Comparison of ENCODE assay signal across 10 cellular contexts in the genomic region with DNA sequence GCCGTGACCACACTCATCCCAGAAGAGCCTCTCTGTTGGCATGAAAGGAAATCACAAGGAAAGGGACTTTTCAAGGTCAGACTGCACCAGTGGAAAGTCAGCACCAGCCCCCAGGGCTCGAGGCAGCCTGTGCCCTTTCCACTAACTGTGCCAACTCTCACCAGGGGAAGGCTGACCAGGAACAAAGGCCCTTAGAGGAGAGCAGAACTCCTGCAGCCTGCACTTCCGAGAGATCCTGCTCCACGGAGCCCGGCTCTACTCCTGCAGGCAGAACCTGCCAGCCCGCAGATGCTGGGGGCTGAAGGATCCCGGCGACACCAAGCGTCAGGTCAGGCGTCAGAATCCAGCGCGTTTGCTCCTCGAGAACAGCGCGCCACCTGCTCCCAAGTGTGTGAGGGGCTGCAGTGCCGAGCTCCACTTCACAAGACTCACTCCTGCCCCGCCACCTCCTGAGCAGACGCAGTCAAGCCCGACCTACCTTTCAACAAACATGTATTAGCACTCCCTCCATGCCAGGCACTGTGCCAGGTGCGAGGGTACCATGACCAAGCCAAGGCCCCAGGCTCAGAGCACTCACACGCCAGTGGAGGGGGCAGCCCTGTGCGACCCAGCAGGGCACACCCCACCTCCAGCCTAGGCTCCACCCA. TPM values are rescaled to one million over a fixed set of nuclear protein-coding genes. Genes with fewer than 3 reads are reported as not detected.
DNase-seq lines count a peak whose midpoint lies in the region; ATAC-seq and TF ChIP-seq lines count a peak whose summit lies in the region.
"Had no signal": no experiment of that assay in that cellular context is flagged by ENCODE, and none has a peak within 500 bp of the region (broad histone marks: within the 10 kb centered on the region; RNA-seq: fewer than 3 reads in every experiment).

No MANE protein-coding gene starts in this region.

- H3K4me3 Mint-ChIP-seq in Calu3 (ENCODE audit: low read depth, unreplicated experiment) = peak overlapping the region; percentile 67
- H3K4me3 Mint-ChIP-seq in MCF 10A (ENCODE audit: unreplicated experiment) = peak overlapping the region; percentile 26

- intact Hi-C loops in Calu3 (cut with micrococcal nuclease; ENCODE audit: unreplicated experiment) = no loop called here
- intact Hi-C loops in MCF 10A (cut with micrococcal nuclease) = loop anchor here (1.0 to 5.0 kb wide), 4 partner anchors 35 to 257 kb away; no protein-coding TSS in a partner anchor

- TF ChIP-seq CTCF in Calu3 (IDR thresholded peaks at IDR 0.05; ENCODE audit: unreplicated experiment) (no peak), MM.1S (IDR thresholded peaks at IDR 0.05; ENCODE audit: low read length) (no peak), MCF 10A (IDR thresholded peaks at IDR 0.05; ENCODE audit: unreplicated experiment) (no peak)

- H3K18ac ChIP-seq in mesenchymal stem cell (ENCODE audit: low read depth in 1 of 2, low read length in 2 of 2) = no peak overlapping the region

- H3K36me3 ChIP-seq in MM.1S (replicated peaks; ENCODE audit: insufficient read depth, low read length) = no peaks in the 10 kb centered on the region
- peaks cover 0 to 3% of the 10 kb centered on the region in 2 experiments for H3K36me3 ChIP-seq in mesenchymal stem cell (ENCODE audit: control insufficient read depth in 1 of 2, insufficient read depth in 2 of 2, low read depth in 1 of 2, low read length in 2 of 2)

- H3F3A ChIP-seq in MM.1S (ENCODE audit: insufficient read depth, low read length) = no peaks in the 10 kb centered on the region

- peaks cover 3% of the 10 kb centered on the region for H3K9me3 Mint-ChIP-seq in Calu3 (ENCODE audit: low read depth, unreplicated experiment)
- no peaks in the 10 kb centered on the region for H3K9me3 Mint-ChIP-seq in MCF 10A (ENCODE audit: unreplicated experiment)

- peak; percentile 24 for ATAC-seq in GM21576 (IDR thresholded peaks at IDR 0.05; ENCODE audit: unreplicated experiment)

- H2BK15ac ChIP-seq in mesenchymal stem cell (ENCODE audit: low read depth, poor library complexity, severe bottlenecking) = no peak overlapping the region

- POLR2A ChIA-PET in MCF 10A (lab: Yijun Ruan, JAX) = no interaction called here

- H3K79me2 ChIP-seq in MM.1S (ENCODE audit: low read length) = no peaks in the 10 kb centered on the region

- H3K27ac ChIP-seq in MM.1S (ENCODE audit: low read length) (no peak overlapping the region), mesenchymal stem cell (ENCODE audit: low read length, poor library complexity, severe bottlenecking) (no peak overlapping the region)

- H3K4me1 Mint-ChIP-seq in Calu3 (ENCODE audit: low read depth, unreplicated experiment) (peaks cover 16% of the 10 kb centered on the region), MCF 10A (ENCODE audit: insufficient read depth, unreplicated experiment) (peaks cover 8% of the 10 kb centered on the region)

- DNase-seq in Calu3 (no peak), MM.1S (no peak), MCF 10A (ENCODE audit: unreplicated experiment) (no peak), mesenchymal stem cell (no peak), AG20443 (ENCODE audit: low spot score) (no peak), GOT3 (lab: John Stamatoyannopoulos, UW) (no peak), NOMO-1 (lab: John Stamatoyannopoulos, UW; ENCODE audit: unreplicated experiment in 2 of 2) (no peak)

- H3K27me3 Mint-ChIP-seq in Calu3 (ENCODE audit: unreplicated experiment) (peaks cover 36% of the 10 kb centered on the region), MCF 10A (ENCODE audit: insufficient read depth, unreplicated experiment) (peaks cover 22% of the 10 kb centered on the region)

- no peak overlapping the region for H4K91ac ChIP-seq in mesenchymal stem cell (ENCODE audit: low read length)

- BruUV-seq in Calu3 (replicated peaks; lab: Mats Ljungman, UMichigan) = no TSS peak
- no TSS peak for BruUV-seq in MCF 10A (replicated peaks; lab: Mats Ljungman, UMichigan)

- H3K4me1 ChIP-seq in MM.1S (ENCODE audit: low read length) (0 out of 2 replicates have a peak, but pooled peaks cover 5% of the 10 kb centered on the region), mesenchymal stem cell (ENCODE audit: control insufficient read depth, insufficient read depth, low read depth, low read length) (peaks cover 9% of the 10 kb centered on the region)

- peak overlapping the region in 1 of 2 experiments; percentile 44 for H3K14ac ChIP-seq in mesenchymal stem cell (ENCODE audit: low read length in 2 of 2)

- 42% methylated on average over 22 of the region's 22 CpGs for WGBS in mesenchymal stem cell

- H3K36me3 Mint-ChIP-seq in Calu3 (ENCODE audit: insufficient read depth, unreplicated experiment) (peaks cover 6% of the 10 kb centered on the region), MCF 10A (ENCODE audit: insufficient read depth, unreplicated experiment) (no peaks in the 10 kb centered on the region)

- CTCF ChIA-PET in Calu3 (lab: Charles Lee) = interaction anchor here (0.7 to 1.3 kb wide), 4 partner anchors 10 to 179 kb away, joined by 3 to 4 read pairs (median 4); no protein-coding TSS in a partner anchor
- CTCF ChIA-PET in MCF 10A (lab: Yijun Ruan, JAX) = interaction anchor here (0.6 to 2.1 kb wide), 28 partner anchors 11 to 742 kb away, joined by 3 to 16 read pairs (median 4); partner anchors contain the start of gene HELT

- no peak overlapping the region for H3K4ac ChIP-seq in mesenchymal stem cell (ENCODE audit: low read depth in 1 of 2, low read length in 2 of 2)

- no peaks in the 10 kb centered on the region for H3K79me1 ChIP-seq in mesenchymal stem cell (replicated peaks; ENCODE audit: low read length, poor library complexity, severe bottlenecking)

- no peak overlapping the region for H4K8ac ChIP-seq in mesenchymal stem cell (ENCODE audit: low read length)

- H3K9me2 ChIP-seq in MM.1S (replicated peaks; ENCODE audit: insufficient read depth, low read length) = no peaks in the 10 kb centered on the region

- H3K9ac ChIP-seq in MM.1S (ENCODE audit: low read length) = peak overlapping the region; percentile 31; the same call in 1 of the 2 replicates
- peak overlapping the region; percentile 38 for H3K9ac ChIP-seq in mesenchymal stem cell (ENCODE audit: low read length)

- H3K4me3 ChIP-seq in MM.1S (ENCODE audit: low read length) (peak overlapping the region; percentile 65), mesenchymal stem cell (ENCODE audit: insufficient read depth in 1 of 2, low read depth in 1 of 2, low read length in 2 of 2) (peak overlapping the region in 1 of 2 experiments; percentile 63)

- H3K27me3 ChIP-seq in MM.1S (replicated peaks; ENCODE audit: insufficient read depth, low read length) (no peaks in the 10 kb centered on the region), mesenchymal stem cell (ENCODE audit: control insufficient read depth in 1 of 2, insufficient read depth in 1 of 2, low read length in 2 of 2) (peaks cover 40 to 68% of the 10 kb centered on the region in 2 experiments)

- H2BK5ac ChIP-seq in mesenchymal stem cell (ENCODE audit: low read depth, low read length, poor library complexity, severe bottlenecking) = no peak overlapping the region

- H3K9me3 ChIP-seq in MM.1S (replicated peaks; ENCODE audit: insufficient read depth, low read length) (no peaks in the 10 kb centered on the region), mesenchymal stem cell (ENCODE audit: control insufficient read depth, low read length) (no peaks in the 10 kb centered on the region)

- H3K27ac Mint-ChIP-seq in Calu3 (ENCODE audit: unreplicated experiment) (no peak overlapping the region), MCF 10A (ENCODE audit: low read depth, unreplicated experiment) (no peak overlapping the region)

- H2AFZ ChIP-seq in MM.1S (ENCODE audit: low read length) (peak overlapping the region; percentile 93), mesenchymal stem cell (ENCODE audit: low read depth, low read length) (no peak overlapping the region)

- H2BK12ac ChIP-seq in mesenchymal stem cell (ENCODE audit: low read length in 2 of 2) = no peak overlapping the region

- H2AK5ac ChIP-seq in mesenchymal stem cell (ENCODE audit: low read length, severe bottlenecking) = no peak overlapping the region

- peak overlapping the region in 1 of 2 experiments; percentile 73 for H3K23ac ChIP-seq in mesenchymal stem cell (ENCODE audit: low read length in 2 of 2)

- H3K4me2 ChIP-seq in MM.1S (ENCODE audit: low read depth, low read length) = peak overlapping the region; percentile 95
- H3K4me2 ChIP-seq in mesenchymal stem cell (ENCODE audit: low read length, poor library complexity, severe bottlenecking) = peak overlapping the region; percentile 38

- no peak overlapping the region for H2BK120ac ChIP-seq in mesenchymal stem cell (ENCODE audit: low read depth, low read length)

- H4K20me1 ChIP-seq in MM.1S (ENCODE audit: insufficient read depth, low read length) = no peaks in the 10 kb centered on the region

RNA-seq across cellular contexts. Expression of gene HELT, which starts 13.6 kb away (rescaled TPM):
- total RNA-seq in Calu3 (2022) (not detected in 2 replicates), MCF 10A (2022) (not detected in 2 replicates)
- not detected for polyA plus RNA-seq in mesenchymal stem cell (2013, experiment 1 of 2)
- not detected for polyA plus RNA-seq in mesenchymal stem cell (2013, experiment 2 of 2)
- total RNA-seq: dermis microvascular lymphatic vessel endothelial cell, temporal lobe had no signal
